16 cellular contexts compared by ENCODE assay signal in the genomic region with DNA sequence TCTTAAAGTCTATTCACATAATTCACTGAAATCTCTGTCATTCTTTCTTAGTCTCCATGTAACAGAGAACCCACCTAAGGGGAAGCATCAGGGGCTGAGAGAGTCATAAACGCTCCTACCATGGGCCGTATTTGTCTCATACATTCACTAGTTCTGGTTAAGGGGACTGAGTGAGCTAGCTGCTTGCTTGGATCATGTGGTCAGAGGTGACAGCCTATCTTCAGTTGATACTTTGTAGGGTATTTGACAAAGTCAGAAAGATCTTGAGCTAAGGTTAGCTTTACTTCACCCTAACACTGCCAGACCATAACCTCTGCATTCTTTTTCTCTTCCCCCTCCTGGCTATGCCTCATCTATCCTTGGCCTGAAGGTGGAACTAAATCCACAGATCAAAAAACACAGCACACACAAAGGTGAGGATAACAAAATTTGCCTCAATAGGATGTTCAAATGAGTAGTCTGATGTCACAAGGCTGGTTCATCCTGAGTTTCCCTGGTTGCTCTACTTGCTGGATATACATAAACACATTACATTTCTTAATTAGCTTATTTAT.
DNase-seq lines count a peak whose midpoint lies in the region; ATAC-seq and TF ChIP-seq lines count a peak whose summit lies in the region.
"Had no signal": no experiment of that assay in that cellular context is flagged by ENCODE, and none has a peak within 500 bp of the region (broad histone marks: within the 10 kb centered on the region; RNA-seq: fewer than 3 reads in every experiment).

No MANE protein-coding gene starts in this region.

- CTCF ChIA-PET in WTC11 (lab: Charles Lee), result no interaction called here

- H3K27me3 ChIP-seq in left ventricle myocardium inferior (ENCODE audit: low read depth) (no peaks in the 10 kb centered on the region), MG63 (no peaks in the 10 kb centered on the region)

- no peak for TF ChIP-seq CTCF in left ventricle myocardium inferior (IDR thresholded peaks at IDR 0.05; ENCODE audit: borderline replicate concordance)
- no peak for TF ChIP-seq CTCF in HFFc6 (IDR thresholded peaks at IDR 0.05)
- TF ChIP-seq CTCF in WTC11 (IDR thresholded peaks at IDR 0.05), result no peak

- H3K27me3 Mint-ChIP-seq in HFFc6 (ENCODE audit: insufficient read depth), result no peaks in the 10 kb centered on the region; the same call in none of the 2 replicates
- no peaks in the 10 kb centered on the region for H3K27me3 Mint-ChIP-seq in WTC11 (ENCODE audit: low read depth)
- H3K27me3 Mint-ChIP-seq in stimulated activated memory B cell treated with anti-CD40 and anti-IgM and Interleukin-4, amounts not matched to agents 10 μg/mL and 1 μg/mL and 100 μg/mL, for 72 hours, result no peaks in the 10 kb centered on the region
- H3K27me3 Mint-ChIP-seq: CD4-positive, alpha-beta T cell had no signal

- H3K4me3 ChIP-seq in left ventricle myocardium inferior (no peak overlapping the region), MG63 (no peak overlapping the region)

- ATAC-seq in WTC11 (no peak), HG03196 (IDR thresholded peaks at IDR 0.05; ENCODE audit: unreplicated experiment) (no peak), GM21367 (IDR thresholded peaks at IDR 0.05; ENCODE audit: unreplicated experiment) (no peak)
- ATAC-seq in stimulated activated memory B cell treated with anti-CD40 and anti-IgM and Interleukin-4, amounts not matched to agents 10 μg/mL and 1 μg/mL and 100 μg/mL, for 72 hours, result no peak

- intact Hi-C loops in left ventricle myocardium inferior (cut with micrococcal nuclease) (no loop called here), cardiac septum (cut with DNase I) (no loop called here)

- H3K9me3 ChIP-seq in left ventricle myocardium inferior (replicated peaks), result no peaks in the 10 kb centered on the region
- no peaks in the 10 kb centered on the region; the same call in 1 of the 2 replicates for H3K9me3 ChIP-seq in MG63

- peaks cover 36% of the 10 kb centered on the region for H3K4me1 ChIP-seq in left ventricle myocardium inferior

- no peak overlapping the region for H3K4me3 Mint-ChIP-seq in HFFc6
- H3K4me3 Mint-ChIP-seq in WTC11, result no peak overlapping the region
- H3K4me3 Mint-ChIP-seq in stimulated activated memory B cell treated with anti-CD40 and anti-IgM and Interleukin-4, amounts not matched to agents 10 μg/mL and 1 μg/mL and 100 μg/mL, for 72 hours, result no peak overlapping the region
- H3K4me3 Mint-ChIP-seq: CD4-positive, alpha-beta T cell had no signal

- no peaks in the 10 kb centered on the region for H3K9me3 Mint-ChIP-seq in HFFc6
- no peaks in the 10 kb centered on the region for H3K9me3 Mint-ChIP-seq in WTC11
- H3K9me3 Mint-ChIP-seq in stimulated activated memory B cell treated with anti-CD40 and anti-IgM and Interleukin-4, amounts not matched to agents 10 μg/mL and 1 μg/mL and 100 μg/mL, for 72 hours, result no peaks in the 10 kb centered on the region
- H3K9me3 Mint-ChIP-seq: CD4-positive, alpha-beta T cell had no signal

- DNase-seq in left ventricle myocardium inferior (no peak), cardiac septum (ENCODE audit: low spot score) (no peak), HFFc6 (no peak), WTC11 (ENCODE audit: low spot score) (no peak), MG63 (no peak)
- DNase-seq: ACHN; AML-193; CD4-positive, alpha-beta T cell; DMS53; Karpas-422; NCI-H187; NCI-H2171; SIG-M5 had no signal

- H3K36me3 ChIP-seq in left ventricle myocardium inferior (no peaks in the 10 kb centered on the region), MG63 (no peaks in the 10 kb centered on the region)

- POLR2A ChIA-PET in WTC11 (lab: Charles Lee), result no interaction called here

- H3K4me1 Mint-ChIP-seq in HFFc6 (ENCODE audit: low read depth), result peaks cover 60% of the 10 kb centered on the region
- peaks cover 24% of the 10 kb centered on the region for H3K4me1 Mint-ChIP-seq in WTC11
- H3K4me1 Mint-ChIP-seq in stimulated activated memory B cell treated with anti-CD40 and anti-IgM and Interleukin-4, amounts not matched to agents 10 μg/mL and 1 μg/mL and 100 μg/mL, for 72 hours, result peaks cover 53% of the 10 kb centered on the region

- H3K27ac ChIP-seq in left ventricle myocardium inferior (replicated peaks), result peak overlapping the region; percentile 54

- no peaks in the 10 kb centered on the region; the same call in 1 of the 2 replicates for H3K36me3 Mint-ChIP-seq in HFFc6 (ENCODE audit: low read depth)
- H3K36me3 Mint-ChIP-seq in WTC11, result no peaks in the 10 kb centered on the region
- peaks cover 6% of the 10 kb centered on the region for H3K36me3 Mint-ChIP-seq in stimulated activated memory B cell treated with anti-CD40 and anti-IgM and Interleukin-4, amounts not matched to agents 10 μg/mL and 1 μg/mL and 100 μg/mL, for 72 hours

- H3K27ac Mint-ChIP-seq in HFFc6, result peak overlapping the region; percentile 81; the same call in 1 of the 2 replicates
- H3K27ac Mint-ChIP-seq in WTC11, result peak overlapping the region; percentile 38
- H3K27ac Mint-ChIP-seq in stimulated activated memory B cell treated with anti-CD40 and anti-IgM and Interleukin-4, amounts not matched to agents 10 μg/mL and 1 μg/mL and 100 μg/mL, for 72 hours, result peak overlapping the region; percentile 41
- H3K27ac Mint-ChIP-seq: CD4-positive, alpha-beta T cell had no signal

TF ChIP-seq in WTC11, 78 proteins besides CTCF, POLR2A, EP300 and RAD21:
- TF ChIP-seq PREB (CRISPR knock-in tag; IDR thresholded peaks at IDR 0.05; ENCODE audit: borderline replicate concordance) (no peak), ESRRA (CRISPR knock-in tag; IDR thresholded peaks at IDR 0.05; ENCODE audit: borderline replicate concordance) (no peak), ZNF396 (CRISPR knock-in tag; IDR thresholded peaks at IDR 0.05; ENCODE audit: borderline replicate concordance) (no peak), ELF4 (CRISPR knock-in tag; IDR thresholded peaks at IDR 0.05; ENCODE audit: low read depth) (no peak), NFE2L1 (CRISPR knock-in tag; IDR thresholded peaks at IDR 0.05) (no peak), EMX1 (CRISPR knock-in tag; IDR thresholded peaks at IDR 0.05) (no peak), MAX (CRISPR knock-in tag; IDR thresholded peaks at IDR 0.05) (no peak), MYBL2 (CRISPR knock-in tag; IDR thresholded peaks at IDR 0.05) (no peak), SMAD3 (CRISPR knock-in tag; IDR thresholded peaks at IDR 0.05; ENCODE audit: borderline replicate concordance) (no peak), JUN (CRISPR knock-in tag; IDR thresholded peaks at IDR 0.05) (no peak)
